24 cellular contexts compared by ENCODE assay signal in the genomic region with DNA sequence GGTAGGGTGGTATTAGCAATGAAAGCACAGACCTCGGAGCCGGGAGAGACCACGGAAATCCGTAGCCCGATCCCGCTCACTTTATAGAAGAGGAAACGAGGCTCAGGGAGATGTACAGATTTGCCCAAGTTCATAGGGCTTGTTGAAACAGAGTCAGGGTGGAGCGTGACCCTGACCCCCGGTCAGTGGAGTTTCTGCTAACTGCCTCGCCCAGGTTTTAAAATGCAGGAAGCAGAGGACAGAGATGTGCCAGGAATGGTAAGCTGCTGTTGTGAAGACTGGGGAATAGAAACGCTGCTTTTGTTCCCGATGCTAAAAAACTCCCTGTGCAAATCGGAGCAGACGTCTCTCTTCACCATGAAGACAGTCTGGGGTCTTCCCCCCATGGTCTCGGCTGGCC.
"Had no signal": no experiment of that assay in that cellular context is flagged by ENCODE, and none has a peak within 500 bp of the region (broad histone marks: within the 10 kb centered on the region; RNA-seq: fewer than 3 reads in every experiment).

No MANE protein-coding gene starts in this region.

- H3K4me3 ChIP-seq: coronary artery, heart left ventricle, skin epidermis, stomach, suprapubic skin, uterus had no signal

- H3K9me3 ChIP-seq: heart left ventricle, stomach, suprapubic skin, uterus had no signal

- H3K27ac ChIP-seq: brain microvascular endothelial cell, epithelial cell of prostate, skin epidermis, stomach, suprapubic skin, uterus had no signal

- H3K36me3 ChIP-seq: brain microvascular endothelial cell, heart left ventricle, stomach, suprapubic skin, uterus had no signal

- DNase-seq: activated B cell treated with CpG ODN at 0.5 μM for 24 hours; activated CD4-positive, alpha-beta T cell treated with anti-CD3 and anti-CD28 coated beads for 36 hours; activated CD4-positive, alpha-beta T cell treated with anti-CD3 and anti-CD28 coated beads, Interleukin-2, amount 50 U/mL, for 4 hours; activated CD8-positive, alpha-beta memory T cell treated with anti-CD3 and anti-CD28 coated beads for 24 hours; activated CD8-positive, alpha-beta memory T cell treated with anti-CD3 and anti-CD28 coated beads, Interleukin-2, amount 50 U/mL, for 4 hours; activated T-cell treated with anti-CD3 and anti-CD28 coated beads, Interleukin-2, amount 50 U/mL, for 24 hours; aorta; brain microvascular endothelial cell; heart left ventricle; islet precursor cell; left cardiac atrium; nephron progenitor cell; stimulated activated CD4-positive, alpha-beta T cell treated with anti-CD3 and anti-CD28 coated beads, Interleukin-2, amount 100 ng/mL, for 24 hours; stomach; T1000; trophoblast cell; uterus had no signal

- ATAC-seq: activated CD4-positive, alpha-beta T cell treated with anti-CD3 and anti-CD28 coated beads for 36 hours; activated naive CD4-positive, alpha-beta T cell treated with anti-CD3 and anti-CD28 coated beads, Interleukin-2, amount 50 U/mL, for 72 hours; activated T-helper 17 cell treated with anti-CD3 and anti-CD28 coated beads, Interleukin-2, amount 50 U/mL, for 72 hours; heart left ventricle; left cardiac atrium; stimulated activated effector memory CD8-positive, alpha-beta T cell treated with anti-CD3 and anti-CD28 coated beads, Interleukin-12 subunit alpha, Interleukin-12 subunit beta, amount 100 ng/mL, for 72 hours had no signal
